In the genomic region with DNA sequence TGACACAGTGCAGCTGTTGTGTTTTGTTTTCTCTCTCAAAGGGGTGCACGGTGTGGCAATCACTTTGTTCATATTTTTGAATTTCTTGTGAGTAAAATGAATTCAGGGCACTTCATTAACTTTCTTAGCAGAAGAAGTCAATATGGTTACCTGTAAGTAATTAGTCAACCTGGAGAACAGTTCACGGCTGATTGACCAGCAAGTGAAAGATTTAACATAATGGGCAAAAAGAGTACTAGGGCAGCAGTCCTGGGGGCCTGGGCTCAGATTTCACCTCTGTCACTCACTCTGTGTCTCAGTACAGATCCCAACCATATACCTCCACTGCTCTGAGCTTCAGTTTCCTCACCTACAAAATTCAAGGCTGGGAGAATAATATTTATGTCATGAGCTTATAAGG, we compare ENCODE assay signal across 6 cellular contexts.
"Had no signal": no experiment of that assay in that cellular context is flagged by ENCODE, and none has a peak within 500 bp of the region (broad histone marks: within the 10 kb centered on the region; RNA-seq: fewer than 3 reads in every experiment).

No MANE protein-coding gene starts in this region.

- H3K4me3 Mint-ChIP-seq: H9 had no signal

- H3K27ac Mint-ChIP-seq: H9 had no signal

- DNase-seq: GM23248, H9, HCEC 1CT, IMR-90, KG1 had no signal

- H3K4me3 ChIP-seq: GM23248, K562 had no signal

- H3K9me3 Mint-ChIP-seq: H9 had no signal

- H3K27ac ChIP-seq: GM23248 had no signal

- ATAC-seq: K562 had no signal

- H2AFZ ChIP-seq: GM23248 had no signal
